In genomic region chr18:22253676-22254075, GRCh38 we compare ENCODE assay signal across 1 cellular context.
A peak's percentile ranks its signal among the peaks of the same experiment; 100 is the strongest.
TF ChIP-seq lines count a peak whose summit lies in the region.

No MANE protein-coding gene starts in this region.

TF ChIP-seq in K562, 482 proteins besides CTCF, POLR2A, EP300 and RAD21:
- peak; percentile 35; the same call in 1 of the 2 replicates for TF ChIP-seq REST (CRISPR knock-in tag; IDR thresholded peaks at IDR 0.05; ENCODE audit: low read depth)
- 0 out of 2 replicates have a peak, but pooled peaks have one; percentile 22 for TF ChIP-seq ETV1 (tag; conservative IDR thresholded peaks at IDR 0.05; ENCODE audit: low read depth)
- TF ChIP-seq ELK3 (CRISPR knock-in tag; IDR thresholded peaks at IDR 0.05): no peak
- peak; percentile 60 for TF ChIP-seq GABPA (tag; conservative IDR thresholded peaks at IDR 0.05; ENCODE audit: low read depth)
